ENCODE assay signal across 19 cellular contexts in genomic region chr15:59696332-59696731, GRCh38.
"Had no signal": no experiment of that assay in that cellular context is flagged by ENCODE, and none has a peak within 500 bp of the region (broad histone marks: within the 10 kb centered on the region; RNA-seq: fewer than 3 reads in every experiment).

No MANE protein-coding gene starts in this region.

- H3K27me3 Mint-ChIP-seq: activated naive CD8-positive, alpha-beta T cell treated with anti-CD3 and anti-CD28 coated beads for 36 hours; activated T-cell treated with anti-CD3 and anti-CD28 coated beads, Interleukin-2, amount 50 U/mL, for 24 hours; activated T-helper 17 cell treated with anti-CD3 and anti-CD28 coated beads, Interleukin-2, amount 50 U/mL, for 72 hours had no signal

- H3K27ac Mint-ChIP-seq: activated T-cell treated with anti-CD3 and anti-CD28 coated beads, Interleukin-2, amount 50 U/mL, for 24 hours; activated T-helper 17 cell treated with anti-CD3 and anti-CD28 coated beads, Interleukin-2, amount 50 U/mL, for 72 hours; effector memory CD8-positive, alpha-beta T cell; memory B cell had no signal

- H3K4me1 Mint-ChIP-seq: activated naive CD8-positive, alpha-beta T cell treated with anti-CD3 and anti-CD28 coated beads for 36 hours; activated T-helper 17 cell treated with anti-CD3 and anti-CD28 coated beads, Interleukin-2, amount 50 U/mL, for 72 hours; central memory CD8-positive, alpha-beta T cell; memory B cell had no signal

- H3K27me3 ChIP-seq: gastrocnemius medialis, thyroid gland had no signal

- H3K36me3 Mint-ChIP-seq: activated naive CD8-positive, alpha-beta T cell treated with anti-CD3 and anti-CD28 coated beads for 36 hours; memory B cell had no signal

- H3K27ac ChIP-seq: esophagus squamous epithelium, gastrocnemius medialis, thyroid gland had no signal

- H3K36me3 ChIP-seq: esophagus squamous epithelium, gastrocnemius medialis, thyroid gland had no signal

- H3K9me3 ChIP-seq: esophagus squamous epithelium, gastrocnemius medialis, thyroid gland had no signal

- H3K9me3 Mint-ChIP-seq: activated naive CD8-positive, alpha-beta T cell treated with anti-CD3 and anti-CD28 coated beads for 36 hours; activated T-cell treated with anti-CD3 and anti-CD28 coated beads, Interleukin-2, amount 50 U/mL, for 24 hours; activated T-helper 17 cell treated with anti-CD3 and anti-CD28 coated beads, Interleukin-2, amount 50 U/mL, for 72 hours; central memory CD8-positive, alpha-beta T cell; effector memory CD8-positive, alpha-beta T cell; memory B cell had no signal

- H3K4me3 ChIP-seq: esophagus squamous epithelium, gastrocnemius medialis, thyroid gland had no signal

- DNase-seq: activated CD4-positive, alpha-beta T cell treated with anti-CD3 and anti-CD28 coated beads, Interleukin-2, amount 50 U/mL, for 1 hour; activated CD4-positive, CD25-positive, alpha-beta regulatory T cell treated with anti-CD3 and anti-CD28 coated beads, Interleukin-2, amount 50 U/mL, for 72 hours; activated CD8-positive, alpha-beta memory T cell treated with anti-CD3 and anti-CD28 coated beads for 24 hours; activated CD8-positive, alpha-beta memory T cell treated with anti-CD3 and anti-CD28 coated beads, Interleukin-2, amount 50 U/mL, for 4 hours; activated naive CD4-positive, alpha-beta T cell; activated naive CD8-positive, alpha-beta T cell treated with anti-CD3 and anti-CD28 coated beads for 36 hours; activated T-cell treated with anti-CD3 and anti-CD28 coated beads, Interleukin-2, amount 50 U/mL, for 24 hours; effector memory CD8-positive, alpha-beta T cell; esophagus squamous epithelium; gastrocnemius medialis; left colon; stimulated activated CD4-positive, alpha-beta T cell treated with anti-CD3 and anti-CD28 coated beads, Interleukin-4, amount 100 ng/mL, for 24 hours; stimulated activated naive CD4-positive, alpha-beta T cell treated with Interleukin-2 at 50 U/mL for 16 hours; T-helper 9 cell; thyroid gland had no signal

- H3K4me1 ChIP-seq: esophagus squamous epithelium, gastrocnemius medialis, thyroid gland had no signal

- ATAC-seq: activated T-helper 17 cell treated with anti-CD3 and anti-CD28 coated beads, Interleukin-2, amount 50 U/mL, for 72 hours; effector memory CD8-positive, alpha-beta T cell; gastrocnemius medialis; left colon; sciatic nerve had no signal

- H3K4me3 Mint-ChIP-seq: activated naive CD8-positive, alpha-beta T cell treated with anti-CD3 and anti-CD28 coated beads for 36 hours; activated T-cell treated with anti-CD3 and anti-CD28 coated beads, Interleukin-2, amount 50 U/mL, for 24 hours; activated T-helper 17 cell treated with anti-CD3 and anti-CD28 coated beads, Interleukin-2, amount 50 U/mL, for 72 hours; central memory CD8-positive, alpha-beta T cell; effector memory CD8-positive, alpha-beta T cell; memory B cell had no signal
